ENCODE assay signal across 13 cellular contexts in genomic region chr1:209767706-209768105, GRCh38. TPM values are rescaled to one million over a fixed set of nuclear protein-coding genes. Genes with fewer than 3 reads are reported as not detected.
DNase-seq lines count a peak whose midpoint lies in the region; ATAC-seq and TF ChIP-seq lines count a peak whose summit lies in the region.
"Had no signal": no experiment of that assay in that cellular context is flagged by ENCODE, and none has a peak within 500 bp of the region (broad histone marks: within the 10 kb centered on the region; RNA-seq: fewer than 3 reads in every experiment).

No MANE protein-coding gene starts in this region.

- H3K27me3 ChIP-seq in stomach = no peaks in the 10 kb centered on the region
- H3K27me3 ChIP-seq: body of pancreas had no signal

- peaks cover 18 to 55% (median 31%) of the 10 kb centered on the region in 4 donors for H3K4me1 ChIP-seq in stomach

- intact Hi-C loops in stomach (cut with DNase I; ENCODE audit: low total_unique reads) (no loop called here), head of caudate nucleus (cut with DNase I) (no loop called here)

- H3K9me3 ChIP-seq in KOPT-K1 (ENCODE audit: insufficient read depth, low read length, poor library complexity, severe bottlenecking) (no peaks in the 10 kb centered on the region), stomach (no peaks in the 10 kb centered on the region)
- H3K9me3 ChIP-seq: body of pancreas had no signal

- no peak overlapping the region for H3K4me3 ChIP-seq in stomach
- H3K4me3 ChIP-seq: body of pancreas had no signal

- peak overlapping the region; percentile 88 for H3K27ac ChIP-seq in KOPT-K1 (ENCODE audit: low read depth, low read length, poor library complexity, severe bottlenecking)
- peak overlapping the region in 4 of 5 donors; percentile 73 to 84 (median 78) for H3K27ac ChIP-seq in stomach

- ATAC-seq in HG03442 (IDR thresholded peaks at IDR 0.05; ENCODE audit: unreplicated experiment) (no peak), HG03565 (IDR thresholded peaks at IDR 0.05; ENCODE audit: unreplicated experiment) (no peak)
- ATAC-seq: body of pancreas had no signal

- TF ChIP-seq POLR2A in stomach (IDR thresholded peaks at IDR 0.05) = no peak

- TF ChIP-seq CTCF in stomach (IDR thresholded peaks at IDR 0.05) = no peak

- peaks cover 56% of the 10 kb centered on the region for H3K36me3 ChIP-seq in KOPT-K1 (ENCODE audit: insufficient read depth, low read length)
- no peaks in the 10 kb centered on the region for H3K36me3 ChIP-seq in stomach

- DNase-seq in EH (ENCODE audit: low read depth) = peak; percentile 22
- peak; percentile 71 for DNase-seq in SKM-1 (lab: John Stamatoyannopoulos, UW; ENCODE audit: unreplicated experiment)
- no peak for DNase-seq in stomach
- no peak for DNase-seq in head of caudate nucleus
- DNase-seq: HCEC 1CT, mesenchymal stem cell, NCI-H146, NCI-H510A, right cardiac atrium had no signal

- no peak for TF ChIP-seq EP300 in stomach (IDR thresholded peaks at IDR 0.05)

RNA-seq across cellular contexts. Expression of gene TRAF3IP3, which starts 11.9 kb away (rescaled TPM):
- total RNA-seq in stomach = 1 to 10 TPM in 4 of 5 donors, not detected in 1; 2.2 to 9.6 (median 3.4) TPM
- 1 to 10 TPM; 2.2 to 6.7 (median 2.6) TPM for polyA plus RNA-seq in stomach

RNA-seq across cellular contexts. Expression of gene C1orf74, which starts 16.7 kb away (rescaled TPM):
- 1 to 10 TPM in 2 of 5 donors, under 1 TPM in 2, not detected in 1; 0.72 to 3.6 (median 2.0) TPM for total RNA-seq in stomach
- 1 to 10 TPM; 1.3 to 1.8 (median 1.5) TPM for polyA plus RNA-seq in stomach

RNA-seq across cellular contexts. Expression of gene IRF6, which starts 38.2 kb away (rescaled TPM):
- total RNA-seq in stomach = 10 to 100 TPM; 11.6 to 64.8 (median 33.5) TPM
- polyA plus RNA-seq in stomach = 10 to 100 TPM; 19.5 to 27.8 (median 25.2) TPM

Comparison
In these comparisons a context has a peak if more than half of its experiments do, and no peak if none do; other contexts are left out.
1. DNase-seq: peak in EH (single experiment) and SKM-1 (single experiment); none in stomach (single experiment) and head of caudate nucleus (0 of 42).